22 cellular contexts compared by ENCODE assay signal in the genomic region with DNA sequence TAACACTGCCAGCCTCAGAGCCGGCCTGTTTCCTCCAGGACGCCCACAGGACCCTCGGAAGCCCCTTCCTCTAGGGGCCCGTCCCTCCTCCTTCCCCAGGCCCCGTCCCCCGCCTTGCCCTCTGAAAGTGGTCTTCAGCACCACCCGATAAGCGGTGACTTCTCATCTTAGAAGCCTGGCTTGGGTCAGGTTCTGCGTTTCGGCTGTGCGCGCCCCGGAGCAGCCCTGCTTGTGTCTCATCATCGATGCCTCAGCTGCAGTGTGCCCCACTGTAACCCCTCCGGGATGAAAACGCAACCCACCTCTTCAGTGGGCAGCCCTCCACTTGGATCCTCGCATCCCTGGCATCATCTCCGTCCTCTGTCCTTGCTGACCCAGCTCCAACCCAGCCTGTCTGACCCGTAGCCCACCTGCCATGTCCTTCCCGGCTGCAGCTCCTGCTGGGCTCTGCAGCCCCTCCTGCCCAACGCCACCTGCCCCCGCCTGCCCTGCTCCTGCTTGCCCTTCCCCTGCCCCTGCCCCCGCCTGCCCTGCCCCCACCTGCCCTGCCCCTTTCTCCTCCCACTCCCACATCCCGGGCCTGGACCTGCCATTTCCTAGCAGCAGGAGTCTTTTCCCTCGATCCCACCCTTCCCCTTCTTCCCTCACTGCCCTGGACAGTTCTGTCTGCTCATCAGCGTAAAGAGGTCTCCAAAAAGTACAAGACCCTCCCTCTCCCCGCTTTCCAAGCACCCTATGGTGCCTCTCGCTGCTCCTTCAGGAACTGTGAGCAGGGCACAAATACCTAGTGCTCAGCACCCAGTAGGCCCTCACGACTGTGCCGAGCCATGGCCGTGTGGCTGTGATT.
DNase-seq lines count a peak whose midpoint lies in the region; ATAC-seq, FAIRE-seq and TF ChIP-seq lines count a peak whose summit lies in the region.
"Had no signal": no experiment of that assay in that cellular context is flagged by ENCODE, and none has a peak within 500 bp of the region (broad histone marks: within the 10 kb centered on the region; RNA-seq: fewer than 3 reads in every experiment).

No MANE protein-coding gene starts in this region.

- H3K36me3 ChIP-seq in kidney (ENCODE audit: control insufficient read depth in 1 of 2, insufficient read depth in 2 of 2, low read length in 2 of 2), result peaks cover 5 to 14% of the 10 kb centered on the region in 2 donors
- H3K36me3 ChIP-seq: colonic mucosa had no signal

- H3K4me1 ChIP-seq in kidney (ENCODE audit: control insufficient read depth in 1 of 2, insufficient read depth in 1 of 2, low read depth in 1 of 2, low read length in 2 of 2), result no peaks in the 10 kb centered on the region
- H3K4me1 ChIP-seq: colonic mucosa, prostate gland, SJSA1 had no signal

- intact Hi-C loops in kidney (cut with DNase I), result no loop called here

- FAIRE-seq in kidney (lab: Jason Lieb, UNC) (no peak), urothelium cell line (lab: Jason Lieb, UNC) (peak; percentile 37)
- FAIRE-seq: D721Med, G401.6 had no signal

- H3K27ac ChIP-seq in kidney (ENCODE audit: low read depth in 2 of 2, low read length in 2 of 2), result no peak overlapping the region
- H3K27ac ChIP-seq: 22Rv1, colonic mucosa, prostate gland, SJSA1 had no signal

- peak overlapping the region; percentile 78 for H3K27ac Mint-ChIP-seq in T-helper 2 cell treated with Interferon-gamma antibody and Interleukin-4, amounts not matched to agents 5 μg/mL and 100 μg/mL, for 36 hours
- peak overlapping the region; percentile 98 for H3K27ac Mint-ChIP-seq in stimulated activated naive CD8-positive, alpha-beta T cell treated with anti-CD3 and anti-CD28 coated beads, Interleukin-15, Interleukin-2, amounts not matched to agents 100 ng/mL and 50 ng/mL, for 24 hours
- H3K27ac Mint-ChIP-seq: B cell, memory B cell had no signal

- no peaks in the 10 kb centered on the region for H3K9me3 ChIP-seq in kidney (ENCODE audit: control insufficient read depth in 1 of 2, low read length in 2 of 2)
- H3K9me3 ChIP-seq: colonic mucosa, prostate gland, SJSA1 had no signal

- DNase-seq in T-helper 2 cell treated with Interferon-gamma antibody and Interleukin-4, amounts not matched to agents 5 μg/mL and 100 μg/mL, for 36 hours (ENCODE audit: low spot score), result no peak
- no peak for DNase-seq in T-helper 2 cell
- no peak for DNase-seq in stimulated activated naive CD8-positive, alpha-beta T cell treated with anti-CD3 and anti-CD28 coated beads, Interleukin-15, Interleukin-2, amounts not matched to agents 100 U/mL and 50 U/mL, for 24 hours
- DNase-seq in kidney, result peak; percentile 46
- DNase-seq in urothelium cell line (ENCODE audit: low spot score), result no peak
- DNase-seq in ACHN, result no peak
- DNase-seq: activated T-cell treated with anti-CD3 and anti-CD28 coated beads, Interleukin-2, amount 50 U/mL, for 48 hours; colonic mucosa; NCI-H1105 treated with DMSO at 0.1 percent for 48 hours; NCI-H2107; NCI-H526 treated with DMSO at 0.1 percent for 48 hours; T-helper 9 cell had no signal

- no peak for TF ChIP-seq CTCF in kidney (IDR thresholded peaks at IDR 0.05; ENCODE audit: borderline replicate concordance, extremely low read depth, insufficient read depth)

- H3K27me3 Mint-ChIP-seq in T-helper 2 cell treated with Interferon-gamma antibody and Interleukin-4, amounts not matched to agents 5 μg/mL and 100 μg/mL, for 36 hours (ENCODE audit: low read depth), result no peaks in the 10 kb centered on the region
- no peaks in the 10 kb centered on the region for H3K27me3 Mint-ChIP-seq in stimulated activated naive CD8-positive, alpha-beta T cell treated with anti-CD3 and anti-CD28 coated beads, Interleukin-15, Interleukin-2, amounts not matched to agents 100 ng/mL and 50 ng/mL, for 24 hours
- H3K27me3 Mint-ChIP-seq: B cell, memory B cell had no signal

- no peak overlapping the region for H3K4me3 Mint-ChIP-seq in T-helper 2 cell treated with Interferon-gamma antibody and Interleukin-4, amounts not matched to agents 5 μg/mL and 100 μg/mL, for 36 hours
- H3K4me3 Mint-ChIP-seq in stimulated activated naive CD8-positive, alpha-beta T cell treated with anti-CD3 and anti-CD28 coated beads, Interleukin-15, Interleukin-2, amounts not matched to agents 100 ng/mL and 50 ng/mL, for 24 hours, result peak overlapping the region; percentile 36
- H3K4me3 Mint-ChIP-seq: nephron had no signal

- peaks cover 51% of the 10 kb centered on the region for H3K36me3 Mint-ChIP-seq in T-helper 2 cell treated with Interferon-gamma antibody and Interleukin-4, amounts not matched to agents 5 μg/mL and 100 μg/mL, for 36 hours (ENCODE audit: low read depth)
- peaks cover 56% of the 10 kb centered on the region for H3K36me3 Mint-ChIP-seq in stimulated activated naive CD8-positive, alpha-beta T cell treated with anti-CD3 and anti-CD28 coated beads, Interleukin-15, Interleukin-2, amounts not matched to agents 100 ng/mL and 50 ng/mL, for 24 hours (ENCODE audit: low read depth)

- H3K9me3 Mint-ChIP-seq in T-helper 2 cell treated with Interferon-gamma antibody and Interleukin-4, amounts not matched to agents 5 μg/mL and 100 μg/mL, for 36 hours, result no peaks in the 10 kb centered on the region
- H3K9me3 Mint-ChIP-seq in stimulated activated naive CD8-positive, alpha-beta T cell treated with anti-CD3 and anti-CD28 coated beads, Interleukin-15, Interleukin-2, amounts not matched to agents 100 ng/mL and 50 ng/mL, for 24 hours, result no peaks in the 10 kb centered on the region
- H3K9me3 Mint-ChIP-seq: memory B cell, nephron had no signal

- no peak overlapping the region for H3K4me3 ChIP-seq in kidney (ENCODE audit: low read length in 2 of 2)
- H3K4me3 ChIP-seq: colonic mucosa, prostate gland, SJSA1 had no signal

- peaks cover 35% of the 10 kb centered on the region for H3K4me1 Mint-ChIP-seq in T-helper 2 cell treated with Interferon-gamma antibody and Interleukin-4, amounts not matched to agents 5 μg/mL and 100 μg/mL, for 36 hours (ENCODE audit: low read depth)
- H3K4me1 Mint-ChIP-seq in stimulated activated naive CD8-positive, alpha-beta T cell treated with anti-CD3 and anti-CD28 coated beads, Interleukin-15, Interleukin-2, amounts not matched to agents 100 ng/mL and 50 ng/mL, for 24 hours (ENCODE audit: low read depth), result peaks cover 50% of the 10 kb centered on the region

- no peak overlapping the region for H3K9ac ChIP-seq in kidney (ENCODE audit: low read length in 2 of 2)

- in situ Hi-C loops in ACHN (cut with HindIII; ENCODE audit: low pct_ligation_motif_present, low pct_unique_long_range_greater_than_20kb, low sequenced_read_pairs), result no loop called here

- ATAC-seq in stimulated activated naive CD8-positive, alpha-beta T cell treated with anti-CD3 and anti-CD28 coated beads, Interleukin-15, Interleukin-2, amounts not matched to agents 100 U/mL and 50 U/mL, for 24 hours, result no peak
- no peak for ATAC-seq in GM21367 (IDR thresholded peaks at IDR 0.05; ENCODE audit: unreplicated experiment)
